Comparison of ENCODE assay signal across 8 cellular contexts in genomic region chr2:104854507-104855173, GRCh38. TPM values are rescaled to one million over a fixed set of nuclear protein-coding genes. Genes with fewer than 3 reads are reported as not detected.
DNase-seq lines count a peak whose midpoint lies in the region; ATAC-seq and TF ChIP-seq lines count a peak whose summit lies in the region.

No MANE protein-coding gene starts in this region.

- peak overlapping the region; percentile 81 for H3K4me3 Mint-ChIP-seq in activated naive CD8-positive, alpha-beta T cell treated with anti-CD3 and anti-CD28 coated beads, Interleukin-2, amount 50 U/mL, for 24 hours

- intact Hi-C loops in right cardiac atrium (cut with DNase I) (no loop called here), heart left ventricle (cut with DNase I) (loop anchor here in 1 of 10 donors (5.0 kb wide), 1 partner anchor 197 kb away; no protein-coding TSS in a partner anchor)

- H3K4me2 ChIP-seq in mesendoderm (ENCODE audit: low read length) = peak overlapping the region; percentile 93

- no peak overlapping the region for H2BK5ac ChIP-seq in mesendoderm (ENCODE audit: low read length)

- H3K56ac ChIP-seq in mesendoderm (ENCODE audit: low read length) = peak overlapping the region; percentile 34

- no peaks in the 10 kb centered on the region for H3K79me2 ChIP-seq in mesendoderm (ENCODE audit: control insufficient read depth, insufficient read depth, low read length)

- H3K36me3 ChIP-seq in heart left ventricle (no peaks in the 10 kb centered on the region), mesendoderm (ENCODE audit: control insufficient read depth, insufficient read depth, low read length) (no peaks in the 10 kb centered on the region), urinary bladder (ENCODE audit: insufficient read depth) (no peaks in the 10 kb centered on the region)

- no peak overlapping the region for H2BK120ac ChIP-seq in mesendoderm (ENCODE audit: low read depth, low read length)

- H3K4me1 Mint-ChIP-seq in activated naive CD8-positive, alpha-beta T cell treated with anti-CD3 and anti-CD28 coated beads, Interleukin-2, amount 50 U/mL, for 24 hours = peaks cover 36% of the 10 kb centered on the region

- H3K23ac ChIP-seq in mesendoderm (ENCODE audit: low read length) = no peak overlapping the region

- no peak overlapping the region for H2BK15ac ChIP-seq in mesendoderm (replicated peaks; ENCODE audit: low read depth)

- H3K27ac Mint-ChIP-seq in activated naive CD8-positive, alpha-beta T cell treated with anti-CD3 and anti-CD28 coated beads, Interleukin-2, amount 50 U/mL, for 24 hours = peak overlapping the region; percentile 64

- DNase-seq in right cardiac atrium = peak in 2 of 3 donors; percentile 8 to 38
- DNase-seq in heart left ventricle = no peak
- DNase-seq in activated naive CD8-positive, alpha-beta T cell treated with anti-CD3 and anti-CD28 coated beads, Interleukin-2, amount 50 U/mL, for 24 hours = no peak
- DNase-seq in mesendoderm = peak; percentile 53
- DNase-seq in DMS114 treated with DMSO at 0.1 percent for 48 hours (lab: John Stamatoyannopoulos, UW; ENCODE audit: unreplicated experiment) = no peak

- no peak overlapping the region for H3K9ac ChIP-seq in mesendoderm (ENCODE audit: low read length)

- H3K27ac ChIP-seq in right cardiac atrium (ENCODE audit: low read length) (no peak overlapping the region), heart left ventricle (no peak overlapping the region), mesendoderm (ENCODE audit: low read depth, low read length) (no peak overlapping the region), urinary bladder (ENCODE audit: low read depth) (no peak overlapping the region)

- peaks cover 4% of the 10 kb centered on the region for H3K27me3 ChIP-seq in right cardiac atrium (ENCODE audit: control insufficient read depth, insufficient read depth)
- H3K27me3 ChIP-seq in heart left ventricle = peaks cover 68 to 90% (median 84%) of the 10 kb centered on the region in 9 donors
- peaks cover 42% of the 10 kb centered on the region for H3K27me3 ChIP-seq in mesendoderm (ENCODE audit: insufficient read depth, low read length, poor library complexity)

- TF ChIP-seq CTCF in heart left ventricle (IDR thresholded peaks at IDR 0.05) = no peak

- no peak overlapping the region for H2AK5ac ChIP-seq in mesendoderm (ENCODE audit: low read length)

- no peak overlapping the region for H4K8ac ChIP-seq in mesendoderm (ENCODE audit: low read depth, low read length)

- peak overlapping the region; percentile 30 for H3K18ac ChIP-seq in mesendoderm (ENCODE audit: low read length)

- H3K4me1 ChIP-seq in right cardiac atrium (ENCODE audit: control insufficient read depth, insufficient read depth, low read length) = peaks cover 3% of the 10 kb centered on the region
- peaks cover 0 to 53% (median 26%) of the 10 kb centered on the region in 12 donors for H3K4me1 ChIP-seq in heart left ventricle
- H3K4me1 ChIP-seq in mesendoderm (ENCODE audit: control insufficient read depth, low read depth, low read length) = no peaks in the 10 kb centered on the region
- peaks cover 2% of the 10 kb centered on the region for H3K4me1 ChIP-seq in urinary bladder (ENCODE audit: insufficient read depth)

- H3K9me3 Mint-ChIP-seq in activated naive CD8-positive, alpha-beta T cell treated with anti-CD3 and anti-CD28 coated beads, Interleukin-2, amount 50 U/mL, for 24 hours = peaks cover 6% of the 10 kb centered on the region

- H3K4ac ChIP-seq in mesendoderm (ENCODE audit: low read depth, low read length) = no peak overlapping the region

- ATAC-seq in right cardiac atrium (no peak), heart left ventricle (no peak), GM19463 (IDR thresholded peaks at IDR 0.05; ENCODE audit: unreplicated experiment) (no peak), GM19328 (IDR thresholded peaks at IDR 0.05; ENCODE audit: unreplicated experiment) (no peak)
- ATAC-seq in activated naive CD8-positive, alpha-beta T cell treated with anti-CD3 and anti-CD28 coated beads, Interleukin-2, amount 50 U/mL, for 24 hours = no peak

- H3K79me1 ChIP-seq in mesendoderm (ENCODE audit: low read length) = no peaks in the 10 kb centered on the region

- H4K5ac ChIP-seq in mesendoderm (ENCODE audit: low read length) = no peak overlapping the region

- H3K4me3 ChIP-seq in right cardiac atrium (ENCODE audit: low read length) = peak overlapping the region; percentile 48
- H3K4me3 ChIP-seq in heart left ventricle = peak overlapping the region in 4 of 12 donors; percentile 15 to 51 (median 39)
- H3K4me3 ChIP-seq in mesendoderm (ENCODE audit: low read length) = no peak overlapping the region
- peak overlapping the region; percentile 46 for H3K4me3 ChIP-seq in urinary bladder (ENCODE audit: low read depth, low read length)

- WGBS in right cardiac atrium = 3% methylated on average over 43 of the region's 43 CpGs
- WGBS in heart left ventricle, 4 donors = 3 to 5% (median 4%) methylated on average over 30 to 43 of the region's 43 CpGs
- no CpG with 5 or more reads among the region's 43 CpGs for WGBS in mesendoderm (ENCODE audit: extremely low coverage, insufficient coverage, low lambda C conversion rate)
- 3% methylated on average over 43 of the region's 43 CpGs for WGBS in urinary bladder

- H3K9me3 ChIP-seq in right cardiac atrium (ENCODE audit: control insufficient read depth, low read length) (no peaks in the 10 kb centered on the region), heart left ventricle (no peaks in the 10 kb centered on the region)

- H3K36me3 Mint-ChIP-seq in activated naive CD8-positive, alpha-beta T cell treated with anti-CD3 and anti-CD28 coated beads, Interleukin-2, amount 50 U/mL, for 24 hours (ENCODE audit: low read depth) = peaks cover 13% of the 10 kb centered on the region

- H3K27me3 Mint-ChIP-seq in activated naive CD8-positive, alpha-beta T cell treated with anti-CD3 and anti-CD28 coated beads, Interleukin-2, amount 50 U/mL, for 24 hours = peaks cover 74% of the 10 kb centered on the region

- no peak for TF ChIP-seq POLR2A in heart left ventricle (IDR thresholded peaks at IDR 0.05)

RNA-seq across cellular contexts. Expression of gene POU3F3, which starts 0.7 kb away (rescaled TPM):
- total RNA-seq in right cardiac atrium (1 to 10 TPM in 1 of 4 donors, under 1 TPM in 3; 0.06 to 1.1 (median 0.68) TPM), heart left ventricle (under 1 TPM in 1 of 9 donors, not detected in 8; 0.27 TPM), urinary bladder (0.32 TPM)
- polyA plus RNA-seq in right cardiac atrium (0.07 TPM), heart left ventricle (under 1 TPM in 1 of 2 donors, not detected in 1; 0.08 TPM), urinary bladder (not detected)
- 0.06 TPM for polyA plus RNA-seq in mesendoderm (2013, experiment 1 of 2)
- polyA plus RNA-seq in mesendoderm (2013, experiment 2 of 2) = 0.06 TPM

Comparison
In these comparisons a context has a peak if more than half of its experiments do, and no peak if none do; other contexts are left out.
1. DNase-seq: peak in right cardiac atrium (2 of 3) and mesendoderm (single experiment); none in heart left ventricle (0 of 5), activated naive CD8-positive, alpha-beta T cell treated with anti-CD3 and anti-CD28 coated beads, Interleukin-2, amount 50 U/mL, for 24 hours (single experiment) and DMS114 treated with DMSO at 0.1 percent for 48 hours (single experiment).